ENCODE assay signal across 30 cellular contexts in genomic region chr4:29560452-29560851, GRCh38.
A peak's percentile ranks its signal among the peaks of the same experiment; 100 is the strongest.
DNase-seq lines count a peak whose midpoint lies in the region; ATAC-seq, FAIRE-seq and TF ChIP-seq lines count a peak whose summit lies in the region.
"Had no signal": no experiment of that assay in that cellular context is flagged by ENCODE, and none has a peak within 500 bp of the region (broad histone marks: within the 10 kb centered on the region; RNA-seq: fewer than 3 reads in every experiment).

No MANE protein-coding gene starts in this region.

- H3K27me3 Mint-ChIP-seq in osteocyte (ENCODE audit: unreplicated experiment): no peaks in the 10 kb centered on the region
- H3K27me3 Mint-ChIP-seq: activated naive CD8-positive, alpha-beta T cell treated with anti-CD3 and anti-CD28 coated beads, Interleukin-2, amount 10 ng/mL, durations not matched to agents 7 days and 5 days; brain; CD4-positive, CD25-positive, alpha-beta regulatory T cell; T-helper 17 cell had no signal

- no peaks in the 10 kb centered on the region for H3K9me3 Mint-ChIP-seq in osteocyte (ENCODE audit: unreplicated experiment)

- CTCF ChIA-PET in endothelial cell of umbilical vein (lab: Charles Lee): no interaction called here

- BruUV-seq in endothelial cell of umbilical vein (replicated peaks; lab: Mats Ljungman, UMichigan): no TSS peak

- H3K27ac Mint-ChIP-seq in osteocyte (ENCODE audit: unreplicated experiment): no peak overlapping the region
- H3K27ac Mint-ChIP-seq: activated naive CD8-positive, alpha-beta T cell treated with anti-CD3 and anti-CD28 coated beads, Interleukin-2, amount 10 ng/mL, durations not matched to agents 7 days and 5 days; activated T-helper 2 cell treated with anti-CD3 and anti-CD28 coated beads, Interferon-gamma antibody, Interleukin-2, Interleukin-4, amounts not matched to agents 10 μg/mL and 5 μg/mL and 100 μg/mL, durations not matched to agents 14 hours and 24 hours and 36 hours; brain; CD4-positive, CD25-positive, alpha-beta regulatory T cell; natural killer cell; T-helper 17 cell had no signal

- H3K79me2 ChIP-seq in endothelial cell of umbilical vein (ENCODE audit: control insufficient read depth, insufficient read depth, low read length): no peaks in the 10 kb centered on the region
- H3K79me2 ChIP-seq: parathyroid adenoma had no signal

- no peaks in the 10 kb centered on the region for H3K9me3 ChIP-seq in endothelial cell of umbilical vein (replicated peaks; ENCODE audit: control insufficient read depth, insufficient read depth, low read length)
- H3K9me3 ChIP-seq: left ventricle myocardium inferior, sigmoid colon had no signal

- H3K4me1 Mint-ChIP-seq in osteocyte (ENCODE audit: unreplicated experiment): peaks cover 2% of the 10 kb centered on the region
- H3K4me1 Mint-ChIP-seq: activated naive CD8-positive, alpha-beta T cell treated with anti-CD3 and anti-CD28 coated beads, Interleukin-2, amount 10 ng/mL, durations not matched to agents 7 days and 5 days; brain; CD4-positive, CD25-positive, alpha-beta regulatory T cell; natural killer cell; T-helper 17 cell had no signal

- DNase-seq in NCI-H524 treated with DMSO at 0.1 percent for 48 hours (lab: John Stamatoyannopoulos, UW) (peak; percentile 8), endothelial cell of umbilical vein (ENCODE audit: low read depth, low spot score) (no peak), non-pigmented ciliary epithelial cell (ENCODE audit: low read depth) (peak; percentile 4), amniotic stem cell (lab: John Stamatoyannopoulos, UW) (no peak), NOMO-1 (lab: John Stamatoyannopoulos, UW; ENCODE audit: unreplicated experiment in 2 of 2) (no peak), osteocyte (ENCODE audit: extremely low spot score, unreplicated experiment) (no peak)
- DNase-seq: activated CD4-positive, alpha-beta T cell treated with anti-CD3 and anti-CD28 coated beads, Interleukin-2, amount 50 U/mL, for 48 hours; activated CD8-positive, alpha-beta memory T cell treated with anti-CD3 and anti-CD28 coated beads, Interleukin-2, amount 50 U/mL, for 48 hours; activated naive CD8-positive, alpha-beta T cell treated with anti-CD3 and anti-CD28 coated beads, Interleukin-2, amount 10 ng/mL, durations not matched to agents 7 days and 5 days; CD4-positive, CD25-positive, alpha-beta regulatory T cell; DMS153; effector memory CD4-positive, alpha-beta T cell; GF-D8; left ventricle myocardium inferior; midbrain; natural killer cell; NCI-H1417 treated with DMSO at 0.1 percent for 48 hours; NCI-H2107; NCI-H446 treated with DMSO at 0.1 percent for 48 hours; NK-92 treated with Interleukin-12 subunit alpha and Interleukin-12 subunit beta, amount 100 ng/mL, for 24 hours; RPMI8226; sigmoid colon; substantia nigra; T-helper 17 cell had no signal

- no peaks in the 10 kb centered on the region for H4K20me1 ChIP-seq in endothelial cell of umbilical vein (replicated peaks; ENCODE audit: control insufficient read depth, extremely low read depth, insufficient read depth, low read length)

- TF ChIP-seq POLR2A in endothelial cell of umbilical vein (IDR thresholded peaks at IDR 0.05; ENCODE audit: low read depth, low read length): no peak

- no peaks in the 10 kb centered on the region for H3K9me1 ChIP-seq in endothelial cell of umbilical vein (replicated peaks; ENCODE audit: control insufficient read depth, extremely low read depth, insufficient read depth, low read length)

- TF ChIP-seq CTCF in endothelial cell of umbilical vein (IDR thresholded peaks at IDR 0.05; ENCODE audit: extremely low read depth in 1 of 2, insufficient read depth in 1 of 2, low read depth in 1 of 2, low read length in 2 of 2): no peak
- TF ChIP-seq CTCF in osteocyte (IDR thresholded peaks at IDR 0.05): no peak

- POLR2A ChIA-PET in endothelial cell of umbilical vein (lab: Charles Lee): no interaction called here

- no peak overlapping the region for H3K4me3 ChIP-seq in endothelial cell of umbilical vein (replicated peaks in 1 of 3; ENCODE audit: insufficient read depth in 1 of 3, low read depth in 1 of 3, low read length in 3 of 3)
- H3K4me3 ChIP-seq: left ventricle myocardium inferior, sigmoid colon, SK-N-MC had no signal

- H3K36me3 Mint-ChIP-seq in osteocyte (ENCODE audit: unreplicated experiment): no peaks in the 10 kb centered on the region
- H3K36me3 Mint-ChIP-seq: activated naive CD8-positive, alpha-beta T cell treated with anti-CD3 and anti-CD28 coated beads, Interleukin-2, amount 10 ng/mL, durations not matched to agents 7 days and 5 days; brain; CD4-positive, CD25-positive, alpha-beta regulatory T cell had no signal

- no peak overlapping the region for H3K4me2 ChIP-seq in endothelial cell of umbilical vein (ENCODE audit: insufficient read depth, low read length)

- H3K36me3 ChIP-seq in endothelial cell of umbilical vein (ENCODE audit: control insufficient read depth in 2 of 2, extremely low read depth in 1 of 2, insufficient read depth in 2 of 2, low read length in 2 of 2): no peaks in the 10 kb centered on the region
- H3K36me3 ChIP-seq: left ventricle myocardium inferior, sigmoid colon had no signal

- no peak for FAIRE-seq in endothelial cell of umbilical vein (lab: Jason Lieb, UNC)
- FAIRE-seq: urothelium cell line had no signal

- no peak overlapping the region for H3K27ac ChIP-seq in endothelial cell of umbilical vein (ENCODE audit: insufficient read depth, low read depth, low read length)
- H3K27ac ChIP-seq: left ventricle myocardium inferior, parathyroid adenoma, sigmoid colon, SK-N-MC had no signal

- no peaks in the 10 kb centered on the region for H3K4me1 ChIP-seq in endothelial cell of umbilical vein (ENCODE audit: control insufficient read depth, extremely low read depth, insufficient read depth, low read length)
- H3K4me1 ChIP-seq: left ventricle myocardium inferior, parathyroid adenoma, sigmoid colon had no signal

- no peaks in the 10 kb centered on the region for H3K27me3 ChIP-seq in endothelial cell of umbilical vein (ENCODE audit: control insufficient read depth in 2 of 2, insufficient read depth in 2 of 2, low read length in 2 of 2)
- H3K27me3 ChIP-seq: sigmoid colon had no signal

- H2AFZ ChIP-seq in endothelial cell of umbilical vein (ENCODE audit: low read depth, low read length): no peak overlapping the region
- H2AFZ ChIP-seq: parathyroid adenoma had no signal

- ATAC-seq in GM18868 (IDR thresholded peaks at IDR 0.05; ENCODE audit: unreplicated experiment): peak; percentile 77
- ATAC-seq: natural killer cell, T-helper 17 cell had no signal

- H3K4me3 Mint-ChIP-seq in osteocyte (ENCODE audit: unreplicated experiment): no peak overlapping the region
- H3K4me3 Mint-ChIP-seq: activated naive CD8-positive, alpha-beta T cell treated with anti-CD3 and anti-CD28 coated beads, Interleukin-2, amount 10 ng/mL, durations not matched to agents 7 days and 5 days; brain; CD4-positive, CD25-positive, alpha-beta regulatory T cell; natural killer cell; T-helper 17 cell had no signal

- dilution Hi-C loops in endothelial cell of umbilical vein (cut with MboI; ENCODE audit: extremely low pct_ligation_motif_present, low sequenced_read_pairs): no loop called here

- no peak overlapping the region for H3K9ac ChIP-seq in endothelial cell of umbilical vein (replicated peaks; ENCODE audit: extremely low read depth, insufficient read depth, low read length)
- H3K9ac ChIP-seq: parathyroid adenoma had no signal

- intact Hi-C loops in endothelial cell of umbilical vein (cut with micrococcal nuclease): no loop called here

TF ChIP-seq in endothelial cell of umbilical vein, 7 proteins besides CTCF, POLR2A, EP300 and RAD21:
- TF ChIP-seq MAX (IDR thresholded peaks at IDR 0.05; ENCODE audit: insufficient read depth, insufficient read length): no peak
- no peak for TF ChIP-seq MYC (IDR thresholded peaks at IDR 0.05; ENCODE audit: low read depth, low read length)
- peak; percentile 49 for TF ChIP-seq GATA2 (IDR thresholded peaks at IDR 0.05; ENCODE audit: insufficient read depth, insufficient read length, low read depth, low read length)
- no peak for TF ChIP-seq FOS (IDR thresholded peaks at IDR 0.05; ENCODE audit: borderline replicate concordance, insufficient read depth, low read length)
- no peak for TF ChIP-seq POLR2AphosphoS5 (IDR thresholded peaks at IDR 0.05; ENCODE audit: insufficient read depth, low read depth, low read length)
- no peak for TF ChIP-seq EZH2 (IDR thresholded peaks at IDR 0.05; ENCODE audit: borderline replicate concordance, low read depth, low read length, severe bottlenecking)
- TF ChIP-seq JUN (IDR thresholded peaks at IDR 0.05; ENCODE audit: borderline replicate concordance, insufficient read depth, insufficient read length, low read depth): no peak

Comparison
In these comparisons a context has a peak if more than half of its experiments do, and no peak if none do; other contexts are left out.
1. DNase-seq: peak in NCI-H524 treated with DMSO at 0.1 percent for 48 hours (single experiment) and non-pigmented ciliary epithelial cell (single experiment); none in endothelial cell of umbilical vein (single experiment), amniotic stem cell (single experiment), NOMO-1 (0 of 2) and osteocyte (single experiment).